In genomic region chr11:72432347-72433287, GRCh38 we compare ENCODE assay signal across 1 cellular context.
TF ChIP-seq lines count a peak whose summit lies in the region.

No MANE protein-coding gene starts in this region.

TF ChIP-seq in GM23338, 12 proteins besides CTCF, POLR2A, EP300 and RAD21:
- TF ChIP-seq ZNF462 (CRISPR knock-in tag; IDR thresholded peaks at IDR 0.05) (no peak), REST (IDR thresholded peaks at IDR 0.05; ENCODE audit: unreplicated experiment) (no peak), JUNB (IDR thresholded peaks at IDR 0.05; ENCODE audit: unreplicated experiment) (no peak), ZNF114 (CRISPR knock-in tag; IDR thresholded peaks at IDR 0.05) (no peak), EZH2 (IDR thresholded peaks at IDR 0.05; ENCODE audit: low read depth, unreplicated experiment) (no peak), CREB1 (CRISPR knock-in tag; IDR thresholded peaks at IDR 0.05; ENCODE audit: low read depth) (no peak), NANOG (IDR thresholded peaks at IDR 0.05; ENCODE audit: borderline replicate concordance) (no peak), STAT1 (IDR thresholded peaks at IDR 0.05; ENCODE audit: unreplicated experiment) (no peak), POLR2AphosphoS5 (IDR thresholded peaks at IDR 0.05; ENCODE audit: low read depth) (no peak), EZH2phosphoT487 (IDR thresholded peaks at IDR 0.05; ENCODE audit: unreplicated experiment) (no peak), ZNF331 (CRISPR knock-in tag; IDR thresholded peaks at IDR 0.05; ENCODE audit: low read depth) (no peak)
